In the genomic region with DNA sequence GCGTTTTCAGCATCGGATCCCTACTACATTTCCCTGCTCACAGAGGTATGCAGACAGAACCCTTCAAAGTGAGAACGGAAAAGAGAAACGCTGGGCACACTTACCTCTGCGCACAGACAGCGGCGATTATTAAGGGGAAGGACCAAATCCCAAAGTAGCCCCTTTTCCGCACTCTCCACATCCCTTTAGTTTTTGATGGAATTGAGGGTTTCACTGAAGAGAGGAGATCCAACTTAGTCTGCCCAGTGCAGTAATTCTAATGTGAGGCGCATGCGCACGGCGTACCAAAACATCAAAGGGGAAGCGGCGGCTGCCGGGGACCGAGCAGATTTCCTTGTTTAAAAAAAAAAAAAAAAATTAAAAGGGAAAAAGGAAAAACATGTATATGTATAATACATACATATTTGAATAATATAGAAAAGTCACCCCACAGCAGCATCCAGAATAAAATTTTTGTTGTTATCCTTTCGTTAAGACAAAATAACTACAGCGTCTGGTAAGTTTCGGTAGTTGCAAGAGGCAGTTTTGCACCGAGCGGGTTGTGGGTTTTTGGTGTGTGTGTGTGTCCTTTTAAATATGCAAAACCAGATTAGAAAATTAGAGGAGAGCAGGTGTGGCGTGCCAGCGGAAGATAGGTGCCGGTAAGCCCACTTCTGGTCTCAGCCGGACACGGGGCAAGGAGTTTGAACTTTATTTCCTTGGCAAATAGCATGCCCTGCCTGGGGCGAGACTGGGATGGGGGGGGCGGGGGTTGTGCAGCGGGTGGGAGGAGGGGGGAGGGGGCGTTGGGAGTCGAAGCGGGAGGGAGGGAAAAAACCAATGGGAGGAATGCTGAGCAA, we compare ENCODE assay signal across 8 cellular contexts. TPM values are rescaled to one million over a fixed set of nuclear protein-coding genes. Genes with fewer than 3 reads are reported as not detected.
DNase-seq lines count a peak whose midpoint lies in the region; ATAC-seq and TF ChIP-seq lines count a peak whose summit lies in the region.

TSS of gene GABRB2 (minus strand) at position 263 of the 839 bp plus-strand sequence. CDS start at position 181, 82 bp downstream.

- intact Hi-C loops in Panc1 (cut with micrococcal nuclease; ENCODE audit: unreplicated experiment): no loop called here

- CTCF ChIA-PET in Panc1 (lab: Charles Lee): no interaction called here

- in situ Hi-C loops in Panc1 (cut with HindIII; ENCODE audit: low pct_unique_long_range_greater_than_20kb, low sequenced_read_pairs): no loop called here

- peaks cover 19% of the 10 kb centered on the region for H3K27me3 ChIP-seq in Panc1 (ENCODE audit: control insufficient read depth, insufficient read depth, low read length)

- H3K4me1 ChIP-seq in Panc1 (ENCODE audit: control insufficient read depth, insufficient read depth, low read length): peaks cover 3% of the 10 kb centered on the region; the same call in 1 of the 2 replicates

- BruUV-seq in Panc1 (replicated peaks; lab: Mats Ljungman, UMichigan): no TSS peak

- DNase-seq in COR-L47 (lab: John Stamatoyannopoulos, UW) (peak; percentile 35), Panc1 (ENCODE audit: low read depth, low spot score) (no peak), choroid plexus epithelial cell (ENCODE audit: low read depth) (peak; percentile 21), left kidney (ENCODE audit: low read depth, low spot score) (peak; percentile 90)
- peak; percentile 21 for DNase-seq in stimulated activated CD4-positive, alpha-beta T cell treated with anti-CD3 and anti-CD28 coated beads, Interleukin-4, amount 100 ng/mL, for 24 hours
- DNase-seq in NK-92 treated with Interleukin-12 subunit alpha and Interleukin-12 subunit beta, amount 100 ng/mL, for 24 hours (lab: John Stamatoyannopoulos, UW): no peak

- no peaks in the 10 kb centered on the region for H3K36me3 ChIP-seq in Panc1 (ENCODE audit: control insufficient read depth, insufficient read depth, low read length)

- ATAC-seq in GM19025 (IDR thresholded peaks at IDR 0.05; ENCODE audit: low read depth, unreplicated experiment) (peak; percentile 51), HG03139 (IDR thresholded peaks at IDR 0.05; ENCODE audit: unreplicated experiment) (peak; percentile 60), Panc1 (0 out of 2 replicates have a peak, but pooled peaks have one; percentile 32)

- POLR2A ChIA-PET in Panc1 (lab: Charles Lee): no interaction called here

- H3K4me3 ChIP-seq in Panc1 (ENCODE audit: low read depth in 2 of 2, low read length in 2 of 2): peak within 1 kb of the TSS; percentile 25 to 48
- peak within 1 kb of the TSS; percentile 5 for H3K4me3 ChIP-seq in choroid plexus epithelial cell (ENCODE audit: low read depth, low read length)

- no peak within 1 kb of the TSS for H3K27ac ChIP-seq in Panc1 (ENCODE audit: low read length)

- H3K9me3 ChIP-seq in Panc1 (ENCODE audit: control insufficient read depth, insufficient read depth, low read depth, low read length): no peaks in the 10 kb centered on the region

- TF ChIP-seq CTCF in Panc1 (IDR thresholded peaks at IDR 0.05) (no peak), choroid plexus epithelial cell (conservative IDR thresholded peaks at IDR 0.05; ENCODE audit: low read depth, low read length) (no peak)

RNA-seq across cellular contexts. Expression of gene GABRB2, which starts in this region (rescaled TPM):
- not detected for total RNA-seq in Panc1 (2021; ENCODE audit: unreplicated experiment)
- not detected for polyA plus RNA-seq in Panc1 (2012; ENCODE audit: insufficient read length)

Comparison
In these comparisons a context has a peak if more than half of its experiments do, and no peak if none do; other contexts are left out.
1. Peak in ATAC-seq and H3K4me3 ChIP-seq in Panc1; RNA of the gene not detected or under 1 TPM.
2. DNase-seq: peak in COR-L47 (single experiment), choroid plexus epithelial cell (single experiment), left kidney (single experiment) and stimulated activated CD4-positive, alpha-beta T cell treated with anti-CD3 and anti-CD28 coated beads, Interleukin-4, amount 100 ng/mL, for 24 hours (single experiment); none in Panc1 (single experiment) and NK-92 treated with Interleukin-12 subunit alpha and Interleukin-12 subunit beta, amount 100 ng/mL, for 24 hours (single experiment).
3. Peak in every context shown above with its lines, with median percentiles within 50 percentile points of each other: ATAC-seq.